ENCODE assay signal across 27 cellular contexts in the genomic region with DNA sequence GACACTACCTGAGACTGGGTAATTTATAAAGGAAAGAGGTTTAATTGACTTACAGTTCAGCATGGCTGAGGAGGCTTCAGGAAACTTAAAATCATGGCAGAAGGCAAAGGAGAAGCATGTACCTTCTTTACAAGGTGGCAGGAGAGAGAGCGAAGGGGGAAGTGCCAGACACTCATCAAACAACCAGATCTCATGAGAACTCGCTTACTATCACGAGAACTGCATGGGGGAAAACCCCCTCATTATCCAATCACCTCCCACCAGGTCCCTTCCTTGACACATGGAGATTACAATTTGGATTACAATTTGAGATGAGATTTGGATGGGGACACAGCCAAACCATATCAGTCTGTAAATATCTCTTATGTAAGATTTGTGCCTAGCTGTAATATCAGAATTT. TPM values are rescaled to one million over a fixed set of nuclear protein-coding genes. Genes with fewer than 3 reads are reported as not detected.
DNase-seq lines count a peak whose midpoint lies in the region; ATAC-seq, FAIRE-seq and TF ChIP-seq lines count a peak whose summit lies in the region.
"Had no signal": no experiment of that assay in that cellular context is flagged by ENCODE, and none has a peak within 500 bp of the region (broad histone marks: within the 10 kb centered on the region; RNA-seq: fewer than 3 reads in every experiment).

No MANE protein-coding gene starts in this region.

- intact Hi-C loops in OCI-LY7 (cut with micrococcal nuclease; ENCODE audit: unreplicated experiment) (no loop called here), GM12878 (cut with micrococcal nuclease; ENCODE audit: unreplicated experiment) (no loop called here), left ventricle myocardium inferior (cut with micrococcal nuclease) (no loop called here)

- H3K27me3 Mint-ChIP-seq in endodermal cell (ENCODE audit: insufficient read depth) = peaks cover 12% of the 10 kb centered on the region
- H3K27me3 Mint-ChIP-seq: CD4-positive, alpha-beta T cell had no signal

- POLR2A ChIA-PET in OCI-LY7 (lab: Charles Lee) (no interaction called here), GM12878 (lab: Charles Lee) (no interaction called here)

- no peaks in the 10 kb centered on the region for H3K36me3 ChIP-seq in OCI-LY7 (ENCODE audit: insufficient read depth, low read length)
- H3K36me3 ChIP-seq in GM12878 (ENCODE audit: control insufficient read depth in 2 of 2, insufficient read depth in 2 of 2, low read length in 1 of 2) = no peaks in the 10 kb centered on the region
- no peaks in the 10 kb centered on the region for H3K36me3 ChIP-seq in endodermal cell (ENCODE audit: control insufficient read depth, insufficient read depth, low read length)
- no peaks in the 10 kb centered on the region for H3K36me3 ChIP-seq in left ventricle myocardium inferior
- H3K36me3 ChIP-seq: BE2C; BLaER1 treated with 17β-estradiol and CSF1 and Interleukin-3, amounts not matched to agents 10 nM and 100 nM; HAP-1 had no signal

- no peak overlapping the region for H3K27ac Mint-ChIP-seq in endodermal cell
- H3K27ac Mint-ChIP-seq in activated naive CD4-positive, alpha-beta T cell treated with anti-CD3 and anti-CD28 coated beads, Interleukin-2, amount 50 U/mL, for 72 hours = no peak overlapping the region
- H3K27ac Mint-ChIP-seq: CD4-positive, alpha-beta T cell; CD8-positive, alpha-beta memory T cell; GM23338; HFFc6 had no signal

- no peaks in the 10 kb centered on the region for H3K9me2 ChIP-seq in OCI-LY7 (ENCODE audit: insufficient read depth, low read length)

- H3K9ac ChIP-seq in GM12878 (ENCODE audit: control insufficient read depth, insufficient read depth, low read length) = no peak overlapping the region
- H3K9ac ChIP-seq in endodermal cell (ENCODE audit: extremely low read depth, low read length, poor library complexity, severe bottlenecking) = no peak overlapping the region
- H3K9ac ChIP-seq: BLaER1 treated with 17β-estradiol and CSF1 and Interleukin-3, amounts not matched to agents 10 nM and 100 nM had no signal

- CTCF ChIA-PET in OCI-LY7 (lab: Charles Lee; ENCODE audit: unreplicated experiment) (no interaction called here), GM12878 (lab: Yijun Ruan, JAX) (no interaction called here)

- H4K20me1 ChIP-seq in OCI-LY7 (ENCODE audit: insufficient read depth, low read length) (no peaks in the 10 kb centered on the region), GM12878 (ENCODE audit: control insufficient read depth, insufficient read depth) (no peaks in the 10 kb centered on the region)
- H4K20me1 ChIP-seq: BLaER1 treated with 17β-estradiol and CSF1 and Interleukin-3, amounts not matched to agents 10 nM and 100 nM had no signal

- DNase-seq in LNCaP clone FGC (ENCODE audit: low read depth) (peak; percentile 3), OCI-LY7 (ENCODE audit: low spot score) (peak; percentile 31), GM12878 (ENCODE audit: low read depth, low spot score) (peak; percentile 9), endodermal cell (peak; percentile 22), left ventricle myocardium inferior (no peak)
- DNase-seq in NK-92 treated with Interleukin-12 subunit alpha and Interleukin-12 subunit beta, amount 100 ng/mL, for 24 hours (lab: John Stamatoyannopoulos, UW) = no peak
- no peak for DNase-seq in activated naive CD4-positive, alpha-beta T cell treated with anti-CD3 and anti-CD28 coated beads, Interleukin-2, amount 50 U/mL, for 72 hours (ENCODE audit: low spot score in 2 of 2)
- DNase-seq: 8988T; ACHN; AML-193; BE2C; CD4-positive, alpha-beta T cell; CD8-positive, alpha-beta memory T cell; DMS 273 treated with DMSO at 0.1 percent for 48 hours; DMS79; EL; GDM1; HFFc6 had no signal

- H3K27ac ChIP-seq in OCI-LY7 (ENCODE audit: low read depth, low read length, poor library complexity, severe bottlenecking) (no peak overlapping the region), GM12878 (ENCODE audit: control insufficient read depth, insufficient read depth) (no peak overlapping the region), endodermal cell (ENCODE audit: low read depth, low read length) (no peak overlapping the region), left ventricle myocardium inferior (replicated peaks) (no peak overlapping the region)
- H3K27ac ChIP-seq: BLaER1 treated with 17β-estradiol and CSF1 and Interleukin-3, amounts not matched to agents 10 nM and 100 nM had no signal

- H2AFZ ChIP-seq in OCI-LY7 (ENCODE audit: low read length) (peak overlapping the region; percentile 82), GM12878 (ENCODE audit: control insufficient read depth, low read depth, low read length) (no peak overlapping the region)
- H2AFZ ChIP-seq: GM23338 had no signal

- peaks cover 20% of the 10 kb centered on the region for H3K9me3 Mint-ChIP-seq in endodermal cell
- no peaks in the 10 kb centered on the region for H3K9me3 Mint-ChIP-seq in activated naive CD4-positive, alpha-beta T cell treated with anti-CD3 and anti-CD28 coated beads, Interleukin-2, amount 50 U/mL, for 72 hours
- H3K9me3 Mint-ChIP-seq: HFFc6 had no signal

- H3K4me3 ChIP-seq in LNCaP clone FGC (ENCODE audit: low read depth, low read length) (no peak overlapping the region), OCI-LY7 (ENCODE audit: low read depth, low read length, poor library complexity, severe bottlenecking) (no peak overlapping the region), GM12878 (no peak overlapping the region), endodermal cell (ENCODE audit: low read length) (no peak overlapping the region), left ventricle myocardium inferior (no peak overlapping the region)
- H3K4me3 ChIP-seq: A549; BLaER1 treated with 17β-estradiol and CSF1 and Interleukin-3, amounts not matched to agents 10 nM and 100 nM; GM23338; HAP-1 had no signal

- no peak for TF ChIP-seq POLR2A in GM12878 (IDR thresholded peaks at IDR 0.05; ENCODE audit: low read depth, low read length)

- RAD21 ChIA-PET in GM12878 (lab: Charles Lee; ENCODE audit: unreplicated experiment) = no interaction called here

- TF ChIP-seq CTCF in LNCaP clone FGC (IDR thresholded peaks at IDR 0.05; ENCODE audit: control insufficient read depth, extremely low read depth, insufficient read depth) = no peak
- TF ChIP-seq CTCF in OCI-LY7 (conservative IDR thresholded peaks at IDR 0.05; ENCODE audit: low read length) = no peak
- no peak for TF ChIP-seq CTCF in GM12878 (IDR thresholded peaks at IDR 0.05 in 2 of 3, conservative IDR thresholded peaks at IDR 0.05 in 1 of 3; ENCODE audit: control insufficient read depth in 2 of 3, extremely low read depth in 1 of 3, insufficient read depth in 1 of 3, low read depth in 3 of 3, low read length in 3 of 3)
- TF ChIP-seq CTCF in endodermal cell (conservative IDR thresholded peaks at IDR 0.05) = no peak
- no peak for TF ChIP-seq CTCF in left ventricle myocardium inferior (IDR thresholded peaks at IDR 0.05; ENCODE audit: borderline replicate concordance)

- H3K4me2 ChIP-seq in OCI-LY7 (ENCODE audit: low read length) (no peak overlapping the region), GM12878 (ENCODE audit: control insufficient read depth, insufficient read depth) (no peak overlapping the region)
- H3K4me2 ChIP-seq: A549; BLaER1 treated with 17β-estradiol and CSF1 and Interleukin-3, amounts not matched to agents 10 nM and 100 nM; GM23338 had no signal

- TF ChIP-seq RAD21 in GM12878 (IDR thresholded peaks at IDR 0.05; ENCODE audit: insufficient read depth, low read depth, low read length) = no peak

- ATAC-seq in GM12878 = no peak
- no peak for ATAC-seq in activated naive CD4-positive, alpha-beta T cell treated with anti-CD3 and anti-CD28 coated beads, Interleukin-2, amount 50 U/mL, for 72 hours
- ATAC-seq: A549, GM23338 had no signal

- no peak overlapping the region for H3K4me3 Mint-ChIP-seq in endodermal cell
- H3K4me3 Mint-ChIP-seq: CD14-positive monocyte; CD4-positive, alpha-beta T cell; CD8-positive, alpha-beta memory T cell; GM23338; HFFc6 had no signal

- SMC1A ChIA-PET in GM12878 (lab: Charles Lee; ENCODE audit: uncharacterized antibody, unreplicated experiment) = no interaction called here

- H3K79me2 ChIP-seq in OCI-LY7 (ENCODE audit: insufficient read depth, low read depth, low read length) (no peaks in the 10 kb centered on the region), GM12878 (ENCODE audit: control insufficient read depth, insufficient read depth, low read length) (no peaks in the 10 kb centered on the region)

- in situ Hi-C loops in GM12878 (cut with MboI) = no loop called here

- H3K36me3 Mint-ChIP-seq in endodermal cell (ENCODE audit: low read depth) = no peaks in the 10 kb centered on the region
- no peaks in the 10 kb centered on the region for H3K36me3 Mint-ChIP-seq in activated naive CD4-positive, alpha-beta T cell treated with anti-CD3 and anti-CD28 coated beads, Interleukin-2, amount 50 U/mL, for 72 hours
- H3K36me3 Mint-ChIP-seq: CD14-positive monocyte; CD8-positive, alpha-beta memory T cell had no signal

- no peak for FAIRE-seq in GM12878 (lab: Jason Lieb, UNC)
- FAIRE-seq: A549, D721Med, GM12891, GM18507, H54 had no signal

- 27% methylated on average over 3 of the region's 3 CpGs for WGBS in GM12878 (ENCODE audit: insufficient coverage, insufficient replicate concordance, low lambda C conversion rate, missing lambda C conversion rate)
- WGBS in endodermal cell (ENCODE audit: insufficient coverage in 1 of 2, insufficient read length in 1 of 2), 2 experiments = 70% methylated on average over 3 of the region's 3 CpGs; no CpG with 5 or more reads in 1 of the 2 experiments

- H3K9me3 ChIP-seq in OCI-LY7 (ENCODE audit: low read length) = no peaks in the 10 kb centered on the region
- H3K9me3 ChIP-seq in GM12878 (replicated peaks; ENCODE audit: control insufficient read depth, insufficient read depth, low read length) = no peaks in the 10 kb centered on the region
- peaks cover 7% of the 10 kb centered on the region for H3K9me3 ChIP-seq in endodermal cell (ENCODE audit: control insufficient read depth, low read length)
- H3K9me3 ChIP-seq in left ventricle myocardium inferior (replicated peaks) = peaks cover 9% of the 10 kb centered on the region
- H3K9me3 ChIP-seq: BE2C, HAP-1 had no signal

- H3K4me1 ChIP-seq in OCI-LY7 (ENCODE audit: insufficient read depth, low read length, poor library complexity, severe bottlenecking) (no peaks in the 10 kb centered on the region), GM12878 (ENCODE audit: control insufficient read depth, insufficient read depth, low read length) (no peaks in the 10 kb centered on the region), endodermal cell (ENCODE audit: control insufficient read depth, insufficient read depth, low read length) (no peaks in the 10 kb centered on the region), left ventricle myocardium inferior (no peaks in the 10 kb centered on the region)
- H3K4me1 ChIP-seq: BE2C, HAP-1 had no signal

- H3K27me3 ChIP-seq in GM12878 (replicated peaks in 1 of 2; ENCODE audit: control insufficient read depth in 2 of 2, insufficient read depth in 2 of 2, low read length in 1 of 2) = no peaks in the 10 kb centered on the region
- no peaks in the 10 kb centered on the region for H3K27me3 ChIP-seq in endodermal cell (ENCODE audit: control insufficient read depth, insufficient read depth, low read length, poor library complexity, severe bottlenecking)
- peaks cover 26% of the 10 kb centered on the region for H3K27me3 ChIP-seq in left ventricle myocardium inferior (ENCODE audit: low read depth)
- H3K27me3 ChIP-seq: BE2C; BLaER1 treated with 17β-estradiol and CSF1 and Interleukin-3, amounts not matched to agents 10 nM and 100 nM had no signal

- no peak for TF ChIP-seq EP300 in GM12878 (IDR thresholded peaks at IDR 0.05; ENCODE audit: borderline replicate concordance in 1 of 2, control insufficient read depth in 1 of 2, low read depth in 2 of 2, low read length in 2 of 2)

- BruUV-seq in OCI-LY7 (replicated peaks; lab: Mats Ljungman, UMichigan) = no TSS peak
- no TSS peak for BruUV-seq in GM12878 (replicated peaks; lab: Mats Ljungman, UMichigan)

- peaks cover 2% of the 10 kb centered on the region for H3K4me1 Mint-ChIP-seq in endodermal cell
- H3K4me1 Mint-ChIP-seq: CD8-positive, alpha-beta memory T cell had no signal

RNA-seq across cellular contexts. Expression of a gene that starts 50.9 kb away (rescaled TPM):
- 54.0 and 66.1 TPM in 2 replicates for total RNA-seq in OCI-LY7 (2014; rRNA removed; shearing (Covaris generic))
- 190 and 197 TPM in 2 replicates for total RNA-seq in OCI-LY7 (2022)
- 125 and 158 TPM in 2 replicates for total RNA-seq in GM12878 (2013; cell fraction: nucleolus; rRNA removed)
- 43.4 and 44.5 TPM in 2 replicates for total RNA-seq in GM12878 (2014; rRNA removed)
- 76.5 and 80.3 TPM in 2 replicates for total RNA-seq in GM12878 (2014; rRNA removed; fragmentation: Illumina TruSeq; extraction: Trizol)
- total RNA-seq in GM12878 (2021) = 166 and 174 TPM in 2 replicates
- polyA plus RNA-seq in GM12878 (2011; ENCODE audit: low read depth) = 47.0 TPM
- polyA plus RNA-seq in GM12878 (2011; rRNA removed) = 222 and 249 TPM in 2 replicates
- 107 and 121 TPM in 2 replicates for polyA plus RNA-seq in GM12878 (2011; cell fraction: cytosol; rRNA removed)
- polyA plus RNA-seq in GM12878 (2011; cell fraction: nucleus; rRNA removed) = 55.1 and 55.8 TPM in 2 replicates
- polyA plus RNA-seq in GM12878 (2012) = 106 and 143 TPM in 2 replicates
- polyA plus RNA-seq in GM12878 (2014; fragmentation: Illumina TruSeq; extraction: Trizol) = 212 and 252 TPM in 2 replicates
- polyA plus RNA-seq in GM12878 (2014; fragmentation: Nextera tagmentation; extraction: Ambion mirVana) = 10 to 100 TPM; 29.2 to 68.3 TPM
- 118 TPM in 2 replicates for polyA plus RNA-seq in GM12878 (2014; rRNA removed)
- 100 to 1,000 TPM; 199 to 215 TPM for polyA plus RNA-seq in GM12878 (2016; fragmentation: Nextera tagmentation; extraction: Ambion mirVana)
- polyA minus RNA-seq in GM12878 (2011; rRNA and poly(A)+ RNA removed) = 250 and 380 TPM in 2 replicates
- polyA minus RNA-seq in GM12878 (2011; cell fraction: cytosol; rRNA and poly(A)+ RNA removed) = 60.9 and 72.2 TPM in 2 replicates
- 56.6 and 81.7 TPM in 2 replicates for polyA minus RNA-seq in GM12878 (2011; cell fraction: nucleus; rRNA and poly(A)+ RNA removed)
- 100 to 1,000 TPM; 223 to 266 TPM for total RNA-seq in endodermal cell
- polyA plus RNA-seq in endodermal cell (2013, experiment 1 of 2) = 276 TPM
- 252 TPM for polyA plus RNA-seq in endodermal cell (2013, experiment 2 of 2)
- total RNA-seq in activated naive CD4-positive, alpha-beta T cell treated with anti-CD3 and anti-CD28 coated beads, Interleukin-2, amount 50 U/mL, for 72 hours = 10 to 100 TPM; 60.1 to 90.7 TPM
- 148 TPM for total RNA-seq in left ventricle myocardium inferior

Comparison
In these comparisons a context has a peak if more than half of its experiments do, and no peak if none do; other contexts are left out.
1. DNase-seq: peak in LNCaP clone FGC (single experiment), OCI-LY7 (single experiment), GM12878 (single experiment) and endodermal cell (single experiment); none in NK-92 treated with Interleukin-12 subunit alpha and Interleukin-12 subunit beta, amount 100 ng/mL, for 24 hours (single experiment), activated naive CD4-positive, alpha-beta T cell treated with anti-CD3 and anti-CD28 coated beads, Interleukin-2, amount 50 U/mL, for 72 hours (0 of 2) and left ventricle myocardium inferior (single experiment).